In the genomic region with DNA sequence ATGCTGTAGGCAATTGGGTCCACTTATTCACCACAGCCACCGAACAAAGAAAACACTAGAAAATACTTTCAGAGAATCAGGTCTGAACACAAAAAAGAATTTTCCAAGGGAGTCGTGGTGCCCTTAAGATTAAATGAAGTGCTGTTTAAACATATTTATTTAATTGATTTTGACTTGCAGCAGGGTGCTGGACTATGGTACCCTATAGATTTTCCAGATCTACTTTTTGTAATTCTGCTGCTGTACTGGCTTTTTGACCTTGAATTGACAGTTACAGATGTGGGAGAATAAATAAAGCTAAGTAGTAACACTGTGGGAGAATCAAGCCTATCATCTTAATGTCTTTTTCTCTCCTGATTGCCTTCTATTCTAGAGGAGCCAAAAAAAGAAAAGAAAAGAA, we compare ENCODE assay signal across 1 cellular context.
TF ChIP-seq lines count a peak whose summit lies in the region.

No MANE protein-coding gene starts in this region.

TF ChIP-seq in HepG2, 621 proteins besides CTCF, POLR2A, EP300 and RAD21 (continued from another document):
- TF ChIP-seq, protein P1, sequence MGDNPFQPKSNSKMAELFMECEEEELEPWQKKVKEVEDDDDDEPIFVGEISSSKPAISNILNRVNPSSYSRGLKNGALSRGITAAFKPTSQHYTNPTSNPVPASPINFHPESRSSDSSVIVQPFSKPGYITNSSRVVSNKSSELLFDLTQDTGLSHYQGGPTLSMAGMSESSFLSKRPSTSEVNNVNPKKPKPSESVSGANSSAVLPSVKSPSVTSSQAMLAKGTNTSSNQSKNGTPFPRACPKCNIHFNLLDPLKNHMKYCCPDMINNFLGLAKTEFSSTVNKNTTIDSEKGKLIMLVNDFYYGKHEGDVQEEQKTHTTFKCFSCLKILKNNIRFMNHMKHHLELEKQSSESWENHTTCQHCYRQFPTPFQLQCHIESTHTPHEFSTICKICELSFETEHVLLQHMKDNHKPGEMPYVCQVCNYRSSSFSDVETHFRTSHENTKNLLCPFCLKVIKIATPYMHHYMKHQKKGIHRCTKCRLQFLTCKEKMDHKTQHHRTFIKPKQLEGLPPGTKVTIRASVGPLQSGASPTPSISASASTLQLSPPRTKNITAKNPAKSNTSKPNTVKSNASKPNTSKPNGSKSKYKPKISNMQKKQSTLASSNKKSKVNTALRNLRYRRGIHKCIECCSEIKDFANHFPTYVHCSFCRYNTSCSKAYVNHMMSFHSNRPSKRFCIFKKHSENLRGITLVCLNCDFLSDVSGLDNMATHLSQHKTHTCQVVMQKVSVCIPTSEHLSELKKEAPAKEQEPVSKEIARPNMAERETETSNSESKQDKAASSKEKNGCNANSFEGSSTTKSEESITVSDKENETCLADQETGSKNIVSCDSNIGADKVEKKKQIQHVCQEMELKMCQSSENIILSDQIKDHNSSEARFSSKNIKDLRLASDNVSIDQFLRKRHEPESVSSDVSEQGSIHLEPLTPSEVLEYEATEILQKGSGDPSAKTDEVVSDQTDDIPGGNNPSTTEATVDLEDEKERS (CRISPR knock-in tag; IDR thresholded peaks at IDR 0.05), result no peak
- no peak for TF ChIP-seq MZF1 (CRISPR knock-in tag; IDR thresholded peaks at IDR 0.05; ENCODE audit: borderline replicate concordance)
- TF ChIP-seq, protein P2, sequence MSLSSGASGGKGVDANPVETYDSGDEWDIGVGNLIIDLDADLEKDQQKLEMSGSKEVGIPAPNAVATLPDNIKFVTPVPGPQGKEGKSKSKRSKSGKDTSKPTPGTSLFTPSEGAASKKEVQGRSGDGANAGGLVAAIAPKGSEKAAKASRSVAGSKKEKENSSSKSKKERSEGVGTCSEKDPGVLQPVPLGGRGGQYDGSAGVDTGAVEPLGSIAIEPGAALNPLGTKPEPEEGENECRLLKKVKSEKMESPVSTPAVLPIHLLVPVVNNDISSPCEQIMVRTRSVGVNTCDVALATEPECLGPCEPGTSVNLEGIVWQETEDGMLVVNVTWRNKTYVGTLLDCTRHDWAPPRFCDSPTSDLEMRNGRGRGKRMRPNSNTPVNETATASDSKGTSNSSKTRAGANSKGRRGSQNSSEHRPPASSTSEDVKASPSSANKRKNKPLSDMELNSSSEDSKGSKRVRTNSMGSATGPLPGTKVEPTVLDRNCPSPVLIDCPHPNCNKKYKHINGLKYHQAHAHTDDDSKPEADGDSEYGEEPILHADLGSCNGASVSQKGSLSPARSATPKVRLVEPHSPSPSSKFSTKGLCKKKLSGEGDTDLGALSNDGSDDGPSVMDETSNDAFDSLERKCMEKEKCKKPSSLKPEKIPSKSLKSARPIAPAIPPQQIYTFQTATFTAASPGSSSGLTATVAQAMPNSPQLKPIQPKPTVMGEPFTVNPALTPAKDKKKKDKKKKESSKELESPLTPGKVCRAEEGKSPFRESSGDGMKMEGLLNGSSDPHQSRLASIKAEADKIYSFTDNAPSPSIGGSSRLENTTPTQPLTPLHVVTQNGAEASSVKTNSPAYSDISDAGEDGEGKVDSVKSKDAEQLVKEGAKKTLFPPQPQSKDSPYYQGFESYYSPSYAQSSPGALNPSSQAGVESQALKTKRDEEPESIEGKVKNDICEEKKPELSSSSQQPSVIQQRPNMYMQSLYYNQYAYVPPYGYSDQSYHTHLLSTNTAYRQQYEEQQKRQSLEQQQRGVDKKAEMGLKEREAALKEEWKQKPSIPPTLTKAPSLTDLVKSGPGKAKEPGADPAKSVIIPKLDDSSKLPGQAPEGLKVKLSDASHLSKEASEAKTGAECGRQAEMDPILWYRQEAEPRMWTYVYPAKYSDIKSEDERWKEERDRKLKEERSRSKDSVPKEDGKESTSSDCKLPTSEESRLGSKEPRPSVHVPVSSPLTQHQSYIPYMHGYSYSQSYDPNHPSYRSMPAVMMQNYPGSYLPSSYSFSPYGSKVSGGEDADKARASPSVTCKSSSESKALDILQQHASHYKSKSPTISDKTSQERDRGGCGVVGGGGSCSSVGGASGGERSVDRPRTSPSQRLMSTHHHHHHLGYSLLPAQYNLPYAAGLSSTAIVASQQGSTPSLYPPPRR (CRISPR knock-in tag; IDR thresholded peaks at IDR 0.05; ENCODE audit: borderline replicate concordance), result peak; percentile 33; the same call in 1 of the 2 replicates
- TF ChIP-seq ONECUT2 (CRISPR knock-in tag; IDR thresholded peaks at IDR 0.05), result peak; percentile 52; the same call in 1 of the 2 replicates
- no peak for TF ChIP-seq ZBTB21 (CRISPR knock-in tag; IDR thresholded peaks at IDR 0.05)
- no peak for TF ChIP-seq SIX1 (CRISPR knock-in tag; IDR thresholded peaks at IDR 0.05; ENCODE audit: borderline replicate concordance)
- TF ChIP-seq ZNF782 (CRISPR knock-in tag; IDR thresholded peaks at IDR 0.05; ENCODE audit: borderline replicate concordance), result no peak
- peak; percentile 77 for TF ChIP-seq HHEX (CRISPR knock-in tag; IDR thresholded peaks at IDR 0.05)
- TF ChIP-seq, protein P3, sequence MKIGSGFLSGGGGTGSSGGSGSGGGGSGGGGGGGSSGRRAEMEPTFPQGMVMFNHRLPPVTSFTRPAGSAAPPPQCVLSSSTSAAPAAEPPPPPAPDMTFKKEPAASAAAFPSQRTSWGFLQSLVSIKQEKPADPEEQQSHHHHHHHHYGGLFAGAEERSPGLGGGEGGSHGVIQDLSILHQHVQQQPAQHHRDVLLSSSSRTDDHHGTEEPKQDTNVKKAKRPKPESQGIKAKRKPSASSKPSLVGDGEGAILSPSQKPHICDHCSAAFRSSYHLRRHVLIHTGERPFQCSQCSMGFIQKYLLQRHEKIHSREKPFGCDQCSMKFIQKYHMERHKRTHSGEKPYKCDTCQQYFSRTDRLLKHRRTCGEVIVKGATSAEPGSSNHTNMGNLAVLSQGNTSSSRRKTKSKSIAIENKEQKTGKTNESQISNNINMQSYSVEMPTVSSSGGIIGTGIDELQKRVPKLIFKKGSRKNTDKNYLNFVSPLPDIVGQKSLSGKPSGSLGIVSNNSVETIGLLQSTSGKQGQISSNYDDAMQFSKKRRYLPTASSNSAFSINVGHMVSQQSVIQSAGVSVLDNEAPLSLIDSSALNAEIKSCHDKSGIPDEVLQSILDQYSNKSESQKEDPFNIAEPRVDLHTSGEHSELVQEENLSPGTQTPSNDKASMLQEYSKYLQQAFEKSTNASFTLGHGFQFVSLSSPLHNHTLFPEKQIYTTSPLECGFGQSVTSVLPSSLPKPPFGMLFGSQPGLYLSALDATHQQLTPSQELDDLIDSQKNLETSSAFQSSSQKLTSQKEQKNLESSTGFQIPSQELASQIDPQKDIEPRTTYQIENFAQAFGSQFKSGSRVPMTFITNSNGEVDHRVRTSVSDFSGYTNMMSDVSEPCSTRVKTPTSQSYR (CRISPR knock-in tag; IDR thresholded peaks at IDR 0.05; ENCODE audit: borderline replicate concordance), result no peak
- TF ChIP-seq KAT2B (IDR thresholded peaks at IDR 0.05; ENCODE audit: borderline replicate concordance, low read depth, low read length), result peak; percentile 85
- no peak for TF ChIP-seq KMT2B (CRISPR knock-in tag; IDR thresholded peaks at IDR 0.05)
